Comparison of ENCODE assay signal across 2 cellular contexts in the genomic region with DNA sequence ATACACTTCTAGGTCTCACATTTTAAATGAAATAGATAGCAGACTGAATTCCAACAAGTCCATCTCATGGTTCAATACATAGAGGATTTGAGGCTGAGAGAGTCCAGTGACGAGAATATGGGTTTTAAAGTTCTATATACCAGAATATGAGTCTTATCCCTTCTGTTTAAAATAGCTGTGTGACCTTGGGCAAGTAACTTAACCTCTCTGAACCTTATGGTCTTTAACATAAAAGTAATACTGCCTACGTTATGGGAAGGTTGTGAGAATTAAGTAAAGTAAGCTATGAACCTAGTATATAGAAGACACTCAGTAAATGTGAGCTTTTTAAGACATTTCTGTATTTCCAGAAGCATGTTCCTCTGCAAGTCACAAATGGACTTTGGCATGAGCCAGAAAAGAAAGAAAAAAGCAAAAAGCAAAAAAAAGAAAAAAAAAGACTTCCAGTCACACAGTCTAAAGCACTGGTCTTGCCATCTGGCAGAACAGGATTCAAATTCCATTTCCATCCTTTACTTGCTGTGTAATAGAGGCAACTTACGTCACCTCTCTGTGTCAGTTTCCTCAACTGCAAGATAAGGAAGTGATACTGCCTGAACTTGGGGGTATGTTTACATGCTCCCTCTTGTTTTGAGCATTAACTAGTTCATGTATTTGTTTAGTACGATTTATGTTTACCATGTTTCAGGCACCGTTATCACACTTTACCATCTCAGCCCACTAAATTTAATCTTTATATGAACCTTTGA.
TF ChIP-seq lines count a peak whose summit lies in the region.

No MANE protein-coding gene starts in this region.

TF ChIP-seq in GM12891, 5 proteins besides CTCF, POLR2A, EP300 and RAD21:
- TF ChIP-seq SPI1 (IDR thresholded peaks at IDR 0.05; ENCODE audit: low read depth, low read length) (peak; percentile 87), POLR2AphosphoS5 (IDR thresholded peaks at IDR 0.05; ENCODE audit: low read depth, low read length) (no peak), POU2F2 (IDR thresholded peaks at IDR 0.05; ENCODE audit: low read depth, low read length) (no peak), PAX5 (IDR thresholded peaks at IDR 0.05; ENCODE audit: insufficient read depth, low read length, severe bottlenecking) (no peak), TAF1 (IDR thresholded peaks at IDR 0.05; ENCODE audit: low read depth, low read length) (no peak)

TF ChIP-seq in H1, 55 proteins besides CTCF, POLR2A, EP300 and RAD21:
- TF ChIP-seq SAP30 (IDR thresholded peaks at IDR 0.05; ENCODE audit: insufficient read depth, insufficient replicate concordance, low read length) (no peak), HDAC2 (IDR thresholded peaks at IDR 0.05; ENCODE audit: borderline replicate concordance in 1 of 2, low read depth in 2 of 2, low read length in 2 of 2) (no peak), KDM1A (IDR thresholded peaks at IDR 0.05; ENCODE audit: borderline replicate concordance, low read length) (peak; percentile 59; the same call in 1 of the 2 replicates)
